Comparison of ENCODE assay signal across 8 cellular contexts in the genomic region with DNA sequence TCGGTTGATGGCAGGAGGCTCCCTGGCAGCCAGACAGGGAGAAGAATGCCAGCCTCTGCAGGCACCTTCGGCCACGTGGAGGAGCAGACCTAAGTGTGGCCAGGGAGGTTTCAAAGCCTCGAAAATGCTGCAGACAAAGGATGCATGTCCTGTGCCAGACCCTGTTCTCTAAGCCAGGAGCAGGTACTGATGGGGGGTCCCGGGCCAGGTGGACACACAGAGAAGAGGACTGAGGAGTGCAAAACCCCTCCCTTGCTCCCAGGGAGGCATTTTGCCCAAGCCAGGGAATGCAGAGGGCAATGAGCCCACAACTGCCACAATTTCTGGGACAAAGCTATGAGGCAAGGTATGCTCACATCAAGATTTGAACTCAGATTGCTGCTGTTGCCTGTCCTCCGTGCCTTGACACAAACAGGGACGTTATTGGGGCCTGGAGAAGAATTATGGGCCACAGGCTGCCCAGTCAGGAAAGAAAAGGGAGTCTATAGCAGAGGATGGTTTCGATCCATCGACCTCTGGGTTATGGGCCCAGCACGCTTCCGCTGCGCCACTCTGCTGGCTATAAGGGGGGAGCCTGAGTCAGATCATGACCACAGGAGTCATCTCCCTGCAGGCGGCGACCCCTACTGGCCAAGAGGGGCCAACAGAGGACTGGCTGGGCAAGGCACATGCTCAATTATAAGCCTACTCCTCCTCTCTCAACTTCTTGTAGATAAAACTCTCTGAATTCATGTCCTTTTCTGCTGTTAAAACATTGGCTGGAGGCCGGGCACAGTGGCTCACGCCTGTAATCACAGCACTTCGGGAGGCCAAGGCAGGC. TPM values are rescaled to one million over a fixed set of nuclear protein-coding genes. Genes with fewer than 3 reads are reported as not detected.
DNase-seq lines count a peak whose midpoint lies in the region; ATAC-seq, FAIRE-seq and TF ChIP-seq lines count a peak whose summit lies in the region.

No MANE protein-coding gene starts in this region.

- intact Hi-C loops in heart right ventricle (cut with DNase I), result loop anchor here in 6 of 10 donors (5.0 to 10.0 kb wide), 6 partner anchors 37 to 142 kb away; a partner anchor contains a TSS

- 5 to 7% methylated on average over 17 of the region's 17 CpGs for WGBS in heart right ventricle, 2 donors

- H3K27me3 ChIP-seq in adipocyte (replicated peaks; ENCODE audit: control insufficient read depth, insufficient read depth, low read length) (no peaks in the 10 kb centered on the region), heart right ventricle (no peaks in the 10 kb centered on the region)

- H3K36me3 Mint-ChIP-seq in T-cell, result no peaks in the 10 kb centered on the region
- H3K36me3 Mint-ChIP-seq in progenitor cell of endocrine pancreas (ENCODE audit: insufficient read depth), result no peaks in the 10 kb centered on the region

- H3K9me3 Mint-ChIP-seq in T-cell (no peaks in the 10 kb centered on the region), progenitor cell of endocrine pancreas (ENCODE audit: low read depth) (no peaks in the 10 kb centered on the region)

- TF ChIP-seq CTCF in heart right ventricle (IDR thresholded peaks at IDR 0.05), result peak; percentile 84 to 97 (median 92)
- TF ChIP-seq CTCF in progenitor cell of endocrine pancreas (IDR thresholded peaks at IDR 0.05; ENCODE audit: unreplicated experiment), result peak; percentile 93

- DNase-seq in GF-D8 (lab: John Stamatoyannopoulos, UW), result peak; percentile 88
- peak; percentile 96 for DNase-seq in NCI-H146 (lab: John Stamatoyannopoulos, UW)
- DNase-seq in T-cell, result peak; percentile 71 to 90 (median 84)
- peak; percentile 96 for DNase-seq in adipocyte (ENCODE audit: low read depth)
- peak; percentile 86 to 92 for DNase-seq in heart right ventricle
- DNase-seq in progenitor cell of endocrine pancreas (ENCODE audit: low spot score, unreplicated experiment), result peak; percentile 85
- peak; percentile 94 for DNase-seq in urothelium cell line (ENCODE audit: low spot score)

- H3K27me3 Mint-ChIP-seq in T-cell (peaks cover 0 to 3% of the 10 kb centered on the region in 2 donors), progenitor cell of endocrine pancreas (peaks cover 4% of the 10 kb centered on the region)

- peak; percentile 50 for ATAC-seq in HG02588 (IDR thresholded peaks at IDR 0.05; ENCODE audit: unreplicated experiment)
- ATAC-seq in T-cell (replicated peaks in 1 of 4), result peak; percentile 59 to 65 (median 62)
- peak; percentile 82 to 92 (median 86) for ATAC-seq in heart right ventricle

- H3K4me3 ChIP-seq in adipocyte (ENCODE audit: low read length), result no peak overlapping the region
- peak overlapping the region in 4 of 10 donors; percentile 5 to 19 (median 14) for H3K4me3 ChIP-seq in heart right ventricle

- H3K4me1 Mint-ChIP-seq in T-cell (peaks cover 16 to 25% (median 20%) of the 10 kb centered on the region in 3 donors), progenitor cell of endocrine pancreas (ENCODE audit: low read depth) (peaks cover 7% of the 10 kb centered on the region)

- H3K9ac ChIP-seq in adipocyte (ENCODE audit: low read length), result no peak overlapping the region

- CTCF ChIA-PET in T-cell (lab: Charles Lee), result no interaction called here

- H3K27ac ChIP-seq in heart right ventricle, result peak overlapping the region in 7 of 10 donors; percentile 0 to 62 (median 39)

- peaks cover 19% of the 10 kb centered on the region for H3K4me1 ChIP-seq in adipocyte (ENCODE audit: control insufficient read depth, insufficient read depth, low read length)
- H3K4me1 ChIP-seq in heart right ventricle, result peaks cover 6 to 31% (median 15%) of the 10 kb centered on the region in 9 donors

- H3K27ac Mint-ChIP-seq in T-cell (peak overlapping the region; percentile 85 to 91), progenitor cell of endocrine pancreas (peak overlapping the region; percentile 98)

- peak; percentile 68 for FAIRE-seq in urothelium cell line (lab: Jason Lieb, UNC)

- no peaks in the 10 kb centered on the region for H3K36me3 ChIP-seq in adipocyte (ENCODE audit: control insufficient read depth, insufficient read depth, low read length, severe bottlenecking)
- H3K36me3 ChIP-seq in heart right ventricle, result peaks cover 0 to 1% (median 0%) of the 10 kb centered on the region in 9 donors

- H3K4me3 Mint-ChIP-seq in T-cell (peak overlapping the region; percentile 61 to 67 (median 65)), progenitor cell of endocrine pancreas (ENCODE audit: low read depth) (peak overlapping the region; percentile 57)

- H3K9me3 ChIP-seq in adipocyte (ENCODE audit: control insufficient read depth, low read length), result no peaks in the 10 kb centered on the region
- no peaks in the 10 kb centered on the region for H3K9me3 ChIP-seq in heart right ventricle

- POLR2A ChIA-PET in T-cell (lab: Charles Lee), result no interaction called here

RNA-seq across cellular contexts. Expression of a gene that starts 25.1 kb away (rescaled TPM):
- total RNA-seq in T-cell, result 10 to 100 TPM; 45.8 to 65.5 (median 61.9) TPM
- total RNA-seq in heart right ventricle, result 10 to 100 TPM; 27.5 to 66.6 (median 31.0) TPM
- 10 to 100 TPM; 16.5 to 24.7 TPM for polyA plus RNA-seq in heart right ventricle
- total RNA-seq in progenitor cell of endocrine pancreas, result 71.8 and 76.6 TPM in 2 replicates

RNA-seq across cellular contexts. Expression of a gene that starts 35.9 kb away (rescaled TPM):
- 100 to 1,000 TPM in 3 of 5 donors, 10 to 100 TPM in 2; 85.7 to 113 (median 101) TPM for total RNA-seq in T-cell
- 10 to 100 TPM; 48.4 to 74.8 (median 60.4) TPM for total RNA-seq in heart right ventricle
- 100 to 1,000 TPM in 1 of 2 donors, 10 to 100 TPM in 1; 68.7 to 179 TPM for polyA plus RNA-seq in heart right ventricle
- 86.9 and 94.0 TPM in 2 replicates for total RNA-seq in progenitor cell of endocrine pancreas

RNA-seq across cellular contexts. Expression of a gene that starts 43.9 kb away (rescaled TPM):
- total RNA-seq in T-cell, result 100 to 1,000 TPM; 148 to 274 (median 262) TPM
- 10 to 100 TPM; 13.4 to 56.6 (median 20.5) TPM for total RNA-seq in heart right ventricle
- polyA plus RNA-seq in heart right ventricle, result 10 to 100 TPM; 26.3 to 32.5 TPM
- total RNA-seq in progenitor cell of endocrine pancreas, result 109 and 117 TPM in 2 replicates
